In genomic region chr15:88646088-88646405, GRCh38 we compare ENCODE assay signal across 1 cellular context.
TF ChIP-seq lines count a peak whose summit lies in the region.

No MANE protein-coding gene starts in this region.

TF ChIP-seq in H1, 55 proteins besides CTCF, POLR2A, EP300 and RAD21:
- TF ChIP-seq KDM1A (IDR thresholded peaks at IDR 0.05; ENCODE audit: borderline replicate concordance, low read length) = 0 out of 2 replicates have a peak, but pooled peaks have one; percentile 65
- TF ChIP-seq BRCA1 (IDR thresholded peaks at IDR 0.05; ENCODE audit: low read depth, low read length) = no peak
